ENCODE assay signal across 1 cellular context in the genomic region with DNA sequence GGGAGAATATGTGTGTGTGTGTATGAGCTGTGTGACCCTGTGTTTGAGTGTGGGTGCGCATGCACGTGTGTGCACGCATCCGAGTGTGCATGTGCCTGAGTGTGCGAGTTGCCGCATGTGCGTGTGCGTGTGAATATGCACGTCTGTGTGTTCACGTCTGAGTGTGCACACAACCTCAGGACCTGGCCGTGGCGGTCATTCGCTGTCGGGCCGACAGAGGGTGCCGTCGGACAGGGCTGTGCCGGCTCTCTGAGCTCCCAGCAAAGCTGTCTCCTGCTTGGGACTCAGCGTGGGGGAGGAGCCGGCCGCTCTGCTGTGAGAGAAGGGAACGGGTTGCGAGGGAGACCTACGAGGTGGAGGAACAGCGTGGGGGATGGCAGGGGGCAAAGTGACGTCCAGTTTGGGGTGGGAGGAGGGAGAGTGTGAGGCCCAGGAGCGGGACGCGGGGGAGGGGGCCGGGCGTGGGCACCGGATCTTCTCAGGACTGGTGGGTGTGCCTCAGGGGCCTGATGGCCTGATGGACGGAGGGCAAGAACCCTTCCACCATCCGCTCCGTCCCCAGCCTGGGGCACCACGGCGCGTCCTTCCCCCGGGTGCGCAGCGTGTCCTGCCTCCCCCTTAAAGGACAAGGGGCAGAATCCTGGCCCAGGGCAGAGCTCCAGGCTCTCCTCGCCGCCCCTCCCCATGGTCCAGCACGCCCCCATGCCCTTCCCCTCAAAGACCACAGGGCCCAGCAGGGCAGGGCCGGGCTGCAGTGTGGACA.
TF ChIP-seq lines count a peak whose summit lies in the region.

No MANE protein-coding gene starts in this region.

TF ChIP-seq in HepG2, 621 proteins besides CTCF, POLR2A, EP300 and RAD21 (continued from another document and continues in another):
- TF ChIP-seq, protein P1, sequence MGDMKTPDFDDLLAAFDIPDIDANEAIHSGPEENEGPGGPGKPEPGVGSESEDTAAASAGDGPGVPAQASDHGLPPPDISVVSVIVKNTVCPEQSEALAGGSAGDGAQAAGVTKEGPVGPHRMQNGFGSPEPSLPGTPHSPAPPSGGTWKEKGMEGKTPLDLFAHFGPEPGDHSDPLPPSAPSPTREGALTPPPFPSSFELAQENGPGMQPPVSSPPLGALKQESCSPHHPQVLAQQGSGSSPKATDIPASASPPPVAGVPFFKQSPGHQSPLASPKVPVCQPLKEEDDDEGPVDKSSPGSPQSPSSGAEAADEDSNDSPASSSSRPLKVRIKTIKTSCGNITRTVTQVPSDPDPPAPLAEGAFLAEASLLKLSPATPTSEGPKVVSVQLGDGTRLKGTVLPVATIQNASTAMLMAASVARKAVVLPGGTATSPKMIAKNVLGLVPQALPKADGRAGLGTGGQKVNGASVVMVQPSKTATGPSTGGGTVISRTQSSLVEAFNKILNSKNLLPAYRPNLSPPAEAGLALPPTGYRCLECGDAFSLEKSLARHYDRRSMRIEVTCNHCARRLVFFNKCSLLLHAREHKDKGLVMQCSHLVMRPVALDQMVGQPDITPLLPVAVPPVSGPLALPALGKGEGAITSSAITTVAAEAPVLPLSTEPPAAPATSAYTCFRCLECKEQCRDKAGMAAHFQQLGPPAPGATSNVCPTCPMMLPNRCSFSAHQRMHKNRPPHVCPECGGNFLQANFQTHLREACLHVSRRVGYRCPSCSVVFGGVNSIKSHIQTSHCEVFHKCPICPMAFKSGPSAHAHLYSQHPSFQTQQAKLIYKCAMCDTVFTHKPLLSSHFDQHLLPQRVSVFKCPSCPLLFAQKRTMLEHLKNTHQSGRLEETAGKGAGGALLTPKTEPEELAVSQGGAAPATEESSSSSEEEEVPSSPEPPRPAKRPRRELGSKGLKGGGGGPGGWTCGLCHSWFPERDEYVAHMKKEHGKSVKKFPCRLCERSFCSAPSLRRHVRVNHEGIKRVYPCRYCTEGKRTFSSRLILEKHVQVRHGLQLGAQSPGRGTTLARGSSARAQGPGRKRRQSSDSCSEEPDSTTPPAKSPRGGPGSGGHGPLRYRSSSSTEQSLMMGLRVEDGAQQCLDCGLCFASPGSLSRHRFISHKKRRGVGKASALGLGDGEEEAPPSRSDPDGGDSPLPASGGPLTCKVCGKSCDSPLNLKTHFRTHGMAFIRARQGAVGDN (CRISPR knock-in tag; IDR thresholded peaks at IDR 0.05) = peak; percentile 86
- TF ChIP-seq WIZ (CRISPR knock-in tag; IDR thresholded peaks at IDR 0.05) (0 out of 2 replicates have a peak, but pooled peaks have one; percentile 87), EED (CRISPR knock-in tag; IDR thresholded peaks at IDR 0.05) (peak; percentile 86), TSC22D2 (CRISPR knock-in tag; IDR thresholded peaks at IDR 0.05; ENCODE audit: borderline replicate concordance) (peak; percentile 88; the same call in 1 of the 2 replicates), ZFP41 (CRISPR knock-in tag; IDR thresholded peaks at IDR 0.05; ENCODE audit: borderline replicate concordance) (no peak), KMT2A (CRISPR knock-in tag; IDR thresholded peaks at IDR 0.05) (peak; percentile 68; the same call in 1 of the 2 replicates), POLR2AphosphoS5 (IDR thresholded peaks at IDR 0.05; ENCODE audit: low read depth, low read length) (no peak), ZNF652 (CRISPR knock-in tag; IDR thresholded peaks at IDR 0.05; ENCODE audit: borderline replicate concordance, low read depth) (no peak), PHF5A (CRISPR knock-in tag; IDR thresholded peaks at IDR 0.05; ENCODE audit: low read depth, unreplicated experiment) (peak; percentile 72), FOXK2 (IDR thresholded peaks at IDR 0.05) (no peak), SOX5 (CRISPR knock-in tag; IDR thresholded peaks at IDR 0.05; ENCODE audit: borderline replicate concordance) (peak; percentile 47), ELF3 (CRISPR knock-in tag; IDR thresholded peaks at IDR 0.05) (peak; percentile 73), HNRNPLL (IDR thresholded peaks at IDR 0.05; ENCODE audit: low read depth, low read length, poor library complexity, severe bottlenecking) (peak; percentile 67), GATAD2A (CRISPR knock-in tag; IDR thresholded peaks at IDR 0.05) (peak; percentile 76), ATF7-NPFF (CRISPR knock-in tag; IDR thresholded peaks at IDR 0.05; ENCODE audit: low read depth) (peak; percentile 57), MIER2 (CRISPR knock-in tag; IDR thresholded peaks at IDR 0.05) (peak; percentile 85), SMAD3 (CRISPR knock-in tag; IDR thresholded peaks at IDR 0.05) (peak; percentile 88), FOXP1 (IDR thresholded peaks at IDR 0.05) (no peak), FOXP1 (CRISPR knock-in tag; IDR thresholded peaks at IDR 0.05) (no peak), SKI (IDR thresholded peaks at IDR 0.05; ENCODE audit: partially characterized antibody) (peak; percentile 60), JARID2 (CRISPR knock-in tag; IDR thresholded peaks at IDR 0.05; ENCODE audit: insufficient replicate concordance) (no peak), SUZ12 (IDR thresholded peaks at IDR 0.05; ENCODE audit: low read depth, low read length) (peak; percentile 32; the same call in 1 of the 2 replicates), ZNF253 (CRISPR knock-in tag; IDR thresholded peaks at IDR 0.05; ENCODE audit: borderline replicate concordance) (no peak), RBAK (CRISPR knock-in tag; IDR thresholded peaks at IDR 0.05) (peak; percentile 7; the same call in 1 of the 2 replicates), ZNF367 (CRISPR knock-in tag; IDR thresholded peaks at IDR 0.05; ENCODE audit: borderline replicate concordance) (no peak), ATAD3A (CRISPR knock-in tag; IDR thresholded peaks at IDR 0.05) (0 out of 2 replicates have a peak, but pooled peaks have one; percentile 75), ZNF331 (CRISPR knock-in tag; IDR thresholded peaks at IDR 0.05) (peak; percentile 62; the same call in 1 of the 2 replicates), ZNF788 (CRISPR knock-in tag; IDR thresholded peaks at IDR 0.05; ENCODE audit: borderline replicate concordance) (peak; percentile 36; the same call in 1 of the 2 replicates), KDM4B (CRISPR knock-in tag; IDR thresholded peaks at IDR 0.05) (peak; percentile 76; the same call in 1 of the 2 replicates), TBX3 (IDR thresholded peaks at IDR 0.05; ENCODE audit: borderline replicate concordance) (no peak)
- TF ChIP-seq, protein P2, sequence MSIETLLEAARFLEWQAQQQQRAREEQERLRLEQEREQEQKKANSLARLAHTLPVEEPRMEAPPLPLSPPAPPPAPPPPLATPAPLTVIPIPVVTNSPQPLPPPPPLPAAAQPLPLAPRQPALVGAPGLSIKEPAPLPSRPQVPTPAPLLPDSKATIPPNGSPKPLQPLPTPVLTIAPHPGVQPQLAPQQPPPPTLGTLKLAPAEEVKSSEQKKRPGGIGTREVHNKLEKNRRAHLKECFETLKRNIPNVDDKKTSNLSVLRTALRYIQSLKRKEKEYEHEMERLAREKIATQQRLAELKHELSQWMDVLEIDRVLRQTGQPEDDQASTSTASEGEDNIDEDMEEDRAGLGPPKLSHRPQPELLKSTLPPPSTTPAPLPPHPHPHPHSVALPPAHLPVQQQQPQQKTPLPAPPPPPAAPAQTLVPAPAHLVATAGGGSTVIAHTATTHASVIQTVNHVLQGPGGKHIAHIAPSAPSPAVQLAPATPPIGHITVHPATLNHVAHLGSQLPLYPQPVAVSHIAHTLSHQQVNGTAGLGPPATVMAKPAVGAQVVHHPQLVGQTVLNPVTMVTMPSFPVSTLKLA (IDR thresholded peaks at IDR 0.05) = peak; percentile 79
- TF ChIP-seq, protein P3, sequence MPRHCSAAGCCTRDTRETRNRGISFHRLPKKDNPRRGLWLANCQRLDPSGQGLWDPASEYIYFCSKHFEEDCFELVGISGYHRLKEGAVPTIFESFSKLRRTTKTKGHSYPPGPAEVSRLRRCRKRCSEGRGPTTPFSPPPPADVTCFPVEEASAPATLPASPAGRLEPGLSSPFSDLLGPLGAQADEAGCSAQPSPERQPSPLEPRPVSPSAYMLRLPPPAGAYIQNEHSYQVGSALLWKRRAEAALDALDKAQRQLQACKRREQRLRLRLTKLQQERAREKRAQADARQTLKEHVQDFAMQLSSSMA (CRISPR knock-in tag; IDR thresholded peaks at IDR 0.05) = no peak
- TF ChIP-seq, protein P4, sequence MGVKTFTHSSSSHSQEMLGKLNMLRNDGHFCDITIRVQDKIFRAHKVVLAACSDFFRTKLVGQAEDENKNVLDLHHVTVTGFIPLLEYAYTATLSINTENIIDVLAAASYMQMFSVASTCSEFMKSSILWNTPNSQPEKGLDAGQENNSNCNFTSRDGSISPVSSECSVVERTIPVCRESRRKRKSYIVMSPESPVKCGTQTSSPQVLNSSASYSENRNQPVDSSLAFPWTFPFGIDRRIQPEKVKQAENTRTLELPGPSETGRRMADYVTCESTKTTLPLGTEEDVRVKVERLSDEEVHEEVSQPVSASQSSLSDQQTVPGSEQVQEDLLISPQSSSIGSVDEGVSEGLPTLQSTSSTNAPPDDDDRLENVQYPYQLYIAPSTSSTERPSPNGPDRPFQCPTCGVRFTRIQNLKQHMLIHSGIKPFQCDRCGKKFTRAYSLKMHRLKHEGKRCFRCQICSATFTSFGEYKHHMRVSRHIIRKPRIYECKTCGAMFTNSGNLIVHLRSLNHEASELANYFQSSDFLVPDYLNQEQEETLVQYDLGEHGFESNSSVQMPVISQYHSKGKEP (CRISPR knock-in tag; IDR thresholded peaks at IDR 0.05) = no peak; the same call in 1 of the 2 replicates
- TF ChIP-seq, protein P5, sequence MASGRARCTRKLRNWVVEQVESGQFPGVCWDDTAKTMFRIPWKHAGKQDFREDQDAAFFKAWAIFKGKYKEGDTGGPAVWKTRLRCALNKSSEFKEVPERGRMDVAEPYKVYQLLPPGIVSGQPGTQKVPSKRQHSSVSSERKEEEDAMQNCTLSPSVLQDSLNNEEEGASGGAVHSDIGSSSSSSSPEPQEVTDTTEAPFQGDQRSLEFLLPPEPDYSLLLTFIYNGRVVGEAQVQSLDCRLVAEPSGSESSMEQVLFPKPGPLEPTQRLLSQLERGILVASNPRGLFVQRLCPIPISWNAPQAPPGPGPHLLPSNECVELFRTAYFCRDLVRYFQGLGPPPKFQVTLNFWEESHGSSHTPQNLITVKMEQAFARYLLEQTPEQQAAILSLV (CRISPR knock-in tag; IDR thresholded peaks at IDR 0.05; ENCODE audit: borderline replicate concordance) = peak; percentile 80
- TF ChIP-seq, protein P6, sequence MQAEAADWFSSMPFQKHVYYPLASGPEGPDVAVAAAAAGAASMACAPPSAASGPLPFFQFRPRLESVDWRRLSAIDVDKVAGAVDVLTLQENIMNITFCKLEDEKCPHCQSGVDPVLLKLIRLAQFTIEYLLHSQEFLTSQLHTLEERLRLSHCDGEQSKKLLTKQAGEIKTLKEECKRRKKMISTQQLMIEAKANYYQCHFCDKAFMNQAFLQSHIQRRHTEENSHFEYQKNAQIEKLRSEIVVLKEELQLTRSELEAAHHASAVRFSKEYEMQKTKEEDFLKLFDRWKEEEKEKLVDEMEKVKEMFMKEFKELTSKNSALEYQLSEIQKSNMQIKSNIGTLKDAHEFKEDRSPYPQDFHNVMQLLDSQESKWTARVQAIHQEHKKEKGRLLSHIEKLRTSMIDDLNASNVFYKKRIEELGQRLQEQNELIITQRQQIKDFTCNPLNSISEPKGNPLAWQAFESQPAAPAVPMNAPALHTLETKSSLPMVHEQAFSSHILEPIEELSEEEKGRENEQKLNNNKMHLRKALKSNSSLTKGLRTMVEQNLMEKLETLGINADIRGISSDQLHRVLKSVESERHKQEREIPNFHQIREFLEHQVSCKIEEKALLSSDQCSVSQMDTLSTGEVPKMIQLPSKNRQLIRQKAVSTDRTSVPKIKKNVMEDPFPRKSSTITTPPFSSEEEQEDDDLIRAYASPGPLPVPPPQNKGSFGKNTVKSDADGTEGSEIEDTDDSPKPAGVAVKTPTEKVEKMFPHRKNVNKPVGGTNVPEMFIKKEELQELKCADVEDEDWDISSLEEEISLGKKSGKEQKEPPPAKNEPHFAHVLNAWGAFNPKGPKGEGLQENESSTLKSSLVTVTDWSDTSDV (CRISPR knock-in tag; IDR thresholded peaks at IDR 0.05) = no peak
- TF ChIP-seq, protein P7, sequence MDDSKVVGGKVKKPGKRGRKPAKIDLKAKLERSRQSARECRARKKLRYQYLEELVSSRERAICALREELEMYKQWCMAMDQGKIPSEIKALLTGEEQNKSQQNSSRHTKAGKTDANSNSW (CRISPR knock-in tag; IDR thresholded peaks at IDR 0.05; ENCODE audit: borderline replicate concordance) = no peak
- TF ChIP-seq, protein P8, sequence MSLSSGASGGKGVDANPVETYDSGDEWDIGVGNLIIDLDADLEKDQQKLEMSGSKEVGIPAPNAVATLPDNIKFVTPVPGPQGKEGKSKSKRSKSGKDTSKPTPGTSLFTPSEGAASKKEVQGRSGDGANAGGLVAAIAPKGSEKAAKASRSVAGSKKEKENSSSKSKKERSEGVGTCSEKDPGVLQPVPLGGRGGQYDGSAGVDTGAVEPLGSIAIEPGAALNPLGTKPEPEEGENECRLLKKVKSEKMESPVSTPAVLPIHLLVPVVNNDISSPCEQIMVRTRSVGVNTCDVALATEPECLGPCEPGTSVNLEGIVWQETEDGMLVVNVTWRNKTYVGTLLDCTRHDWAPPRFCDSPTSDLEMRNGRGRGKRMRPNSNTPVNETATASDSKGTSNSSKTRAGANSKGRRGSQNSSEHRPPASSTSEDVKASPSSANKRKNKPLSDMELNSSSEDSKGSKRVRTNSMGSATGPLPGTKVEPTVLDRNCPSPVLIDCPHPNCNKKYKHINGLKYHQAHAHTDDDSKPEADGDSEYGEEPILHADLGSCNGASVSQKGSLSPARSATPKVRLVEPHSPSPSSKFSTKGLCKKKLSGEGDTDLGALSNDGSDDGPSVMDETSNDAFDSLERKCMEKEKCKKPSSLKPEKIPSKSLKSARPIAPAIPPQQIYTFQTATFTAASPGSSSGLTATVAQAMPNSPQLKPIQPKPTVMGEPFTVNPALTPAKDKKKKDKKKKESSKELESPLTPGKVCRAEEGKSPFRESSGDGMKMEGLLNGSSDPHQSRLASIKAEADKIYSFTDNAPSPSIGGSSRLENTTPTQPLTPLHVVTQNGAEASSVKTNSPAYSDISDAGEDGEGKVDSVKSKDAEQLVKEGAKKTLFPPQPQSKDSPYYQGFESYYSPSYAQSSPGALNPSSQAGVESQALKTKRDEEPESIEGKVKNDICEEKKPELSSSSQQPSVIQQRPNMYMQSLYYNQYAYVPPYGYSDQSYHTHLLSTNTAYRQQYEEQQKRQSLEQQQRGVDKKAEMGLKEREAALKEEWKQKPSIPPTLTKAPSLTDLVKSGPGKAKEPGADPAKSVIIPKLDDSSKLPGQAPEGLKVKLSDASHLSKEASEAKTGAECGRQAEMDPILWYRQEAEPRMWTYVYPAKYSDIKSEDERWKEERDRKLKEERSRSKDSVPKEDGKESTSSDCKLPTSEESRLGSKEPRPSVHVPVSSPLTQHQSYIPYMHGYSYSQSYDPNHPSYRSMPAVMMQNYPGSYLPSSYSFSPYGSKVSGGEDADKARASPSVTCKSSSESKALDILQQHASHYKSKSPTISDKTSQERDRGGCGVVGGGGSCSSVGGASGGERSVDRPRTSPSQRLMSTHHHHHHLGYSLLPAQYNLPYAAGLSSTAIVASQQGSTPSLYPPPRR (CRISPR knock-in tag; IDR thresholded peaks at IDR 0.05; ENCODE audit: borderline replicate concordance) = peak; percentile 29; the same call in 1 of the 2 replicates
